13 cellular contexts compared by ENCODE assay signal in genomic region chr5:88829773-88830172, GRCh38. TPM values are rescaled to one million over a fixed set of nuclear protein-coding genes. Genes with fewer than 3 reads are reported as not detected.
A peak's percentile ranks its signal among the peaks of the same experiment; 100 is the strongest.
DNase-seq lines count a peak whose midpoint lies in the region; ATAC-seq and TF ChIP-seq lines count a peak whose summit lies in the region.
"Had no signal": no experiment of that assay in that cellular context is flagged by ENCODE, and none has a peak within 500 bp of the region (broad histone marks: within the 10 kb centered on the region; RNA-seq: fewer than 3 reads in every experiment).

No MANE protein-coding gene starts in this region.

- no peaks in the 10 kb centered on the region for H3K9me3 ChIP-seq in osteoblast (ENCODE audit: low read depth, low read length)

- TF ChIP-seq CTCF in osteoblast (IDR thresholded peaks at IDR 0.05; ENCODE audit: extremely low read depth, low read depth, low read length), result no peak

- no peaks in the 10 kb centered on the region for H4K20me1 ChIP-seq in osteoblast (ENCODE audit: insufficient read depth, low read length)

- ATAC-seq in stimulated activated naive CD8-positive, alpha-beta T cell treated with anti-CD3 and anti-CD28 coated beads, Interleukin-15, Interleukin-2, amounts not matched to agents 100 U/mL and 50 U/mL, for 24 hours, result no peak
- ATAC-seq: stimulated activated naive CD8-positive, alpha-beta T cell treated with anti-CD3 and anti-CD28 coated beads, Interleukin-15, amount 100 ng/mL, for 72 hours; T-helper 17 cell had no signal

- peak overlapping the region; percentile 45 for H2AFZ ChIP-seq in osteoblast (ENCODE audit: low read length)

- peak overlapping the region; percentile 95 for H3K27ac Mint-ChIP-seq in stimulated activated naive CD8-positive, alpha-beta T cell treated with anti-CD3 and anti-CD28 coated beads, Interleukin-15, Interleukin-2, amounts not matched to agents 100 ng/mL and 50 ng/mL, for 24 hours
- H3K27ac Mint-ChIP-seq in dendritic cell treated with granulocyte-macrophage colony-stimulating factor and Interleukin-4, amounts not matched to agents 40 ng/mL and 50 ng/mL, for 4 days, result peak overlapping the region; percentile 75
- H3K27ac Mint-ChIP-seq: T-helper 17 cell had no signal

- peaks cover 5% of the 10 kb centered on the region for H3K27me3 Mint-ChIP-seq in stimulated activated naive CD8-positive, alpha-beta T cell treated with anti-CD3 and anti-CD28 coated beads, Interleukin-15, Interleukin-2, amounts not matched to agents 100 ng/mL and 50 ng/mL, for 24 hours
- H3K27me3 Mint-ChIP-seq in dendritic cell treated with granulocyte-macrophage colony-stimulating factor and Interleukin-4, amounts not matched to agents 40 ng/mL and 50 ng/mL, for 4 days, result no peaks in the 10 kb centered on the region
- H3K27me3 Mint-ChIP-seq: stimulated activated naive CD8-positive, alpha-beta T cell treated with anti-CD3 and anti-CD28 coated beads, Interleukin-15, amount 100 ng/mL, for 72 hours; T-helper 17 cell had no signal

- no peaks in the 10 kb centered on the region for H3K36me3 ChIP-seq in osteoblast (ENCODE audit: insufficient read depth, low read length)

- peaks cover 6% of the 10 kb centered on the region for H3K79me2 ChIP-seq in osteoblast (ENCODE audit: insufficient read depth, low read length)

- H3K9me3 Mint-ChIP-seq in stimulated activated naive CD8-positive, alpha-beta T cell treated with anti-CD3 and anti-CD28 coated beads, Interleukin-15, Interleukin-2, amounts not matched to agents 100 ng/mL and 50 ng/mL, for 24 hours, result peaks cover 8% of the 10 kb centered on the region
- no peaks in the 10 kb centered on the region for H3K9me3 Mint-ChIP-seq in dendritic cell treated with granulocyte-macrophage colony-stimulating factor and Interleukin-4, amounts not matched to agents 40 ng/mL and 50 ng/mL, for 4 days
- H3K9me3 Mint-ChIP-seq: nephron progenitor cell; stimulated activated naive CD8-positive, alpha-beta T cell treated with anti-CD3 and anti-CD28 coated beads, Interleukin-15, amount 100 ng/mL, for 72 hours had no signal

- H3K27me3 ChIP-seq in osteoblast (ENCODE audit: insufficient read depth, low read length), result no peaks in the 10 kb centered on the region

- H3K4me2 ChIP-seq in osteoblast (ENCODE audit: insufficient read depth, low read length), result peak overlapping the region; percentile 66

- H3K36me3 Mint-ChIP-seq in stimulated activated naive CD8-positive, alpha-beta T cell treated with anti-CD3 and anti-CD28 coated beads, Interleukin-15, Interleukin-2, amounts not matched to agents 100 ng/mL and 50 ng/mL, for 24 hours (ENCODE audit: low read depth), result no peaks in the 10 kb centered on the region
- H3K36me3 Mint-ChIP-seq in dendritic cell treated with granulocyte-macrophage colony-stimulating factor and Interleukin-4, amounts not matched to agents 40 ng/mL and 50 ng/mL, for 4 days (ENCODE audit: low read depth), result no peaks in the 10 kb centered on the region

- intact Hi-C loops in dendritic cell treated with granulocyte-macrophage colony-stimulating factor and Interleukin-4, amounts not matched to agents 40 ng/mL and 50 ng/mL, for 4 days (cut with micrococcal nuclease), result loop anchor here (5.0 to 10.0 kb wide), 2 partner anchors 65 to 97 kb away; no protein-coding TSS in a partner anchor

- H3K4me1 Mint-ChIP-seq in stimulated activated naive CD8-positive, alpha-beta T cell treated with anti-CD3 and anti-CD28 coated beads, Interleukin-15, Interleukin-2, amounts not matched to agents 100 ng/mL and 50 ng/mL, for 24 hours (ENCODE audit: low read depth), result peaks cover 94% of the 10 kb centered on the region
- peaks cover 54% of the 10 kb centered on the region for H3K4me1 Mint-ChIP-seq in dendritic cell treated with granulocyte-macrophage colony-stimulating factor and Interleukin-4, amounts not matched to agents 40 ng/mL and 50 ng/mL, for 4 days (ENCODE audit: low read depth)

- peak overlapping the region; percentile 40 for H3K4me3 ChIP-seq in osteoblast (ENCODE audit: insufficient read depth, low read length)

- H3K4me1 ChIP-seq in osteoblast (ENCODE audit: insufficient read depth, low read length), result peaks cover 36% of the 10 kb centered on the region

- DNase-seq in stimulated activated naive CD8-positive, alpha-beta T cell treated with anti-CD3 and anti-CD28 coated beads, Interleukin-15, Interleukin-2, amounts not matched to agents 100 U/mL and 50 U/mL, for 24 hours, result no peak
- DNase-seq in osteoblast (ENCODE audit: insufficient read length, low spot score, missing footprints) (no peak), NCI-H1436 (lab: John Stamatoyannopoulos, UW) (no peak), glomerular visceral epithelial cell (ENCODE audit: extremely low spot score) (no peak), SKM-1 treated with dmso at 0.1 percent for 144 hours (lab: John Stamatoyannopoulos, UW; ENCODE audit: unreplicated experiment) (no peak), ecto neural progenitor cell (ENCODE audit: low spot score) (no peak)
- DNase-seq: NCI-H2081 treated with DMSO at 0.1 percent for 48 hours; nephron progenitor cell; stimulated activated naive CD8-positive, alpha-beta T cell treated with anti-CD3 and anti-CD28 coated beads, Interleukin-15, amount 100 ng/mL, for 72 hours; T-helper 17 cell had no signal

- H3K4me3 Mint-ChIP-seq in stimulated activated naive CD8-positive, alpha-beta T cell treated with anti-CD3 and anti-CD28 coated beads, Interleukin-15, Interleukin-2, amounts not matched to agents 100 ng/mL and 50 ng/mL, for 24 hours, result peak overlapping the region; percentile 69
- H3K4me3 Mint-ChIP-seq in dendritic cell treated with granulocyte-macrophage colony-stimulating factor and Interleukin-4, amounts not matched to agents 40 ng/mL and 50 ng/mL, for 4 days, result no peak overlapping the region
- H3K4me3 Mint-ChIP-seq: nephron progenitor cell, T-helper 17 cell had no signal

- H3K27ac ChIP-seq in osteoblast (ENCODE audit: low read depth, low read length), result peak overlapping the region; percentile 74

RNA-seq across cellular contexts. Expression of gene MEF2C, which starts 53.2 kb away (rescaled TPM):
- 9.4 and 13.4 TPM in 2 replicates for total RNA-seq in osteoblast
- total RNA-seq: G401 had no signal
